ENCODE assay signal across 5 cellular contexts in the genomic region with DNA sequence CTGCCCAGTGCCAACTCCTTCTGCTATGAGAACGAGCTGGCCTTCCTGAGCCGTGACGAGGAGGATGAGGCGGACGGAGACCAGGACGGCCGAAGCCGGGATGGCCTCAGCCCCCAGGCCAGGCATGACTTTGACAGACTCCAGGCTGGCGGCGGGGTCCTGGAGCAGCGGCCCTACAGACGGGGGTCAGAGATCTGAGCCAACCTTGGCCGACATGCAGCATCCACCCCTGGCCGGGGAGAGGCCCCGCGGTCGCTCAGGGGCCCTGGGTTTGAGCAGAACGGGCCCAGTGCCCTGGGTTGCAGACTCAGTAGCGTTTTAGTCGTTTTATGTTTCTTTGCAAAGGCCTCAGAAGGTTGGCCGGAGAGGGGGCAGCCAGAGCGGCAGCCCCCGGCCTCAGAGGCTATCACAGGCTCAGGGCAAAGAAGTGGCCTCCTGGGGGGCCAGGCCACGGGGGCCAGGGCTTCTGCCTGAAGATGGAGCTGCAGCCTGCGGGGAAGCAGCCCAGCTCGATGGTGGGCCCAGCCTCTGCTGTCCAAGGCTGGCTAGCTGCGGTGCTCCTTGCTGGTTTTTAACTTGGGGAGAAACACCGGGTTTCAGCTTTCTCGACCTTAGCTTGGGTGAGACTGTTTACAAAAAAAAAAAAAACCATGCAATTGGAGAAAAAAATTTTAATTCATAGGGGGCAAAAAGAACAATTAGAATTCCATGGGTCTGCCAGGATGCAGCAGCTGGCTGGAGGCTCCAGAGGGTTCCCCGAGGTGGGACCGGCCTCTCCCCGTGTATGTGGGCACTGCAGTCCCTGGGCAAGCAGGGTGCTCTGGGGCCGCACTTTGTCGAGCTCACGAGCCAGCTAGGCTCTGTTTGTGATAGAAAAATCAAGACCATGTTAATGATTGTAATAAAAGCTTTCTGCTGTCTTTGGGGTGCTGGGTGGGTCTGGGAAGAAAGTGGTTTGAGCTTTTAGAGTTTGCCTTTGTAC. TPM values are rescaled to one million over a fixed set of nuclear protein-coding genes. Genes with fewer than 3 reads are reported as not detected.
"Had no signal": no experiment of that assay in that cellular context is flagged by ENCODE, and none has a peak within 500 bp of the region (broad histone marks: within the 10 kb centered on the region; RNA-seq: fewer than 3 reads in every experiment).

No MANE protein-coding gene starts in this region.

RNA-seq across cellular contexts. Expression of a gene that starts 11.9 kb away (rescaled TPM):
- total RNA-seq: M059J, Peyer's patch, Right ventricle myocardium superior, SJSA1 had no signal
- polyA plus RNA-seq: SK-N-SH had no signal
